Comparison of ENCODE assay signal across 31 cellular contexts in genomic region chr6:31978831-31979230, GRCh38. TPM values are rescaled to one million over a fixed set of nuclear protein-coding genes. Genes with fewer than 3 reads are reported as not detected.
DNase-seq lines count a peak whose midpoint lies in the region; ATAC-seq, FAIRE-seq and TF ChIP-seq lines count a peak whose summit lies in the region.
"Had no signal": no experiment of that assay in that cellular context is flagged by ENCODE, and none has a peak within 500 bp of the region (broad histone marks: within the 10 kb centered on the region; RNA-seq: fewer than 3 reads in every experiment).

No MANE protein-coding gene starts in this region.

- no peak overlapping the region for H2BK20ac ChIP-seq in H9 (ENCODE audit: low read depth, low read length, poor library complexity, severe bottlenecking)

- peak overlapping the region in 1 of 2 donors; percentile 32 for H3K4me3 Mint-ChIP-seq in activated T-cell treated with anti-CD3 and anti-CD28 coated beads, Interleukin-2, amount 50 U/mL, for 72 hours
- H3K4me3 Mint-ChIP-seq in H9: no peak overlapping the region
- H3K4me3 Mint-ChIP-seq in stimulated activated effector memory CD8-positive, alpha-beta T cell treated with anti-CD3 and anti-CD28 coated beads, Interleukin-12 subunit alpha, Interleukin-12 subunit beta, amount 100 ng/mL, for 72 hours: no peak overlapping the region
- H3K4me3 Mint-ChIP-seq: activated CD8-positive, alpha-beta memory T cell treated with anti-CD3 and anti-CD28 coated beads, Interleukin-2, amount 10 ng/mL, durations not matched to agents 7 days and 5 days; mesothelial cell of epicardium; stimulated activated naive CD8-positive, alpha-beta T cell treated with anti-CD3 and anti-CD28 coated beads, Interleukin-15, Interleukin-2, amounts not matched to agents 100 ng/mL and 50 ng/mL, for 24 hours had no signal

- no peak for TF ChIP-seq CTCF in H9 (conservative IDR thresholded peaks at IDR 0.05)
- TF ChIP-seq CTCF in K562 (IDR thresholded peaks at IDR 0.05 in 2 of 3, conservative IDR thresholded peaks at IDR 0.05 in 1 of 3; ENCODE audit: insufficient read depth in 2 of 3, low read depth in 1 of 3, low read length in 3 of 3): no peak
- TF ChIP-seq CTCF in GM13977 (IDR thresholded peaks at IDR 0.05; ENCODE audit: extremely low read depth, insufficient read depth, missing control alignments): no peak

- H3K18ac ChIP-seq in H9 (ENCODE audit: insufficient read length, low read depth, low read length): no peak overlapping the region

- ATAC-seq in activated T-cell treated with anti-CD3 and anti-CD28 coated beads, Interleukin-2, amount 50 U/mL, for 72 hours (replicated peaks in 1 of 2): no peak
- ATAC-seq in K562 (peak; percentile 35), GM18867 (IDR thresholded peaks at IDR 0.05; ENCODE audit: unreplicated experiment) (no peak)
- ATAC-seq in stimulated activated effector memory CD8-positive, alpha-beta T cell treated with anti-CD3 and anti-CD28 coated beads, Interleukin-12 subunit alpha, Interleukin-12 subunit beta, amount 100 ng/mL, for 72 hours: no peak
- ATAC-seq: activated CD4-positive, CD25-positive, alpha-beta regulatory T cell treated with anti-CD3 and anti-CD28 coated beads, Interleukin-2, amount 50 U/mL, for 24 hours; activated CD8-positive, alpha-beta memory T cell treated with anti-CD3 and anti-CD28 coated beads, Interleukin-2, amount 10 ng/mL, durations not matched to agents 7 days and 5 days; left ventricle myocardium superior had no signal

- TF ChIP-seq POLR2A in K562 (conservative IDR thresholded peaks at IDR 0.05): no peak

- FAIRE-seq in K562 (lab: Jason Lieb, UNC): peak; percentile 29
- FAIRE-seq: bronchial epithelial cell, islet of Langerhans, RCC 7860, TTC549 had no signal

- no peak overlapping the region for H3K56ac ChIP-seq in H9 (ENCODE audit: insufficient read length, low read depth, low read length)

- H3K79me2 ChIP-seq in H9 (ENCODE audit: insufficient read depth, low read length): no peaks in the 10 kb centered on the region
- peaks cover 24% of the 10 kb centered on the region for H3K79me2 ChIP-seq in K562 (ENCODE audit: control insufficient read depth, insufficient read depth, low read length)

- H3K4me2 ChIP-seq in H9 (ENCODE audit: insufficient read depth, insufficient read length, low read length) (no peak overlapping the region), K562 (ENCODE audit: insufficient read depth, low read length) (peak overlapping the region; percentile 54)
- H3K4me2 ChIP-seq: KMS-11 had no signal

- peaks cover 18% of the 10 kb centered on the region for H3K36me3 ChIP-seq in K562 (ENCODE audit: control insufficient read depth, insufficient read depth, low read length)
- H3K36me3 ChIP-seq: BE2C, SJCRH30, thyroid gland had no signal

- no peak overlapping the region for H2BK12ac ChIP-seq in H9 (ENCODE audit: insufficient read length, low read depth, low read length)

- H4K8ac ChIP-seq in H9 (replicated peaks; ENCODE audit: insufficient read length, low read depth, low read length): no peak overlapping the region

- H4K20me1 ChIP-seq in H9 (ENCODE audit: control insufficient read depth, insufficient read depth, insufficient read length): no peaks in the 10 kb centered on the region
- H4K20me1 ChIP-seq in K562 (replicated peaks; ENCODE audit: control insufficient read depth, insufficient read depth, low read length): no peaks in the 10 kb centered on the region

- H3K9me3 Mint-ChIP-seq in activated T-cell treated with anti-CD3 and anti-CD28 coated beads, Interleukin-2, amount 50 U/mL, for 72 hours: no peaks in the 10 kb centered on the region
- peaks cover 6 to 13% of the 10 kb centered on the region in 2 experiments for H3K9me3 Mint-ChIP-seq in H9
- H3K9me3 Mint-ChIP-seq in stimulated activated effector memory CD8-positive, alpha-beta T cell treated with anti-CD3 and anti-CD28 coated beads, Interleukin-12 subunit alpha, Interleukin-12 subunit beta, amount 100 ng/mL, for 72 hours: no peaks in the 10 kb centered on the region
- H3K9me3 Mint-ChIP-seq: mesothelial cell of epicardium; naive B cell; stimulated activated naive CD8-positive, alpha-beta T cell treated with anti-CD3 and anti-CD28 coated beads, Interleukin-15, Interleukin-2, amounts not matched to agents 100 ng/mL and 50 ng/mL, for 24 hours had no signal

- H2BK15ac ChIP-seq in H9 (ENCODE audit: low read depth, low read length): no peak overlapping the region

- POLR2A ChIA-PET in K562 (lab: Yijun Ruan, JAX): interaction anchor here (1.1 kb wide), 1 partner anchor 26 kb away, joined by 3 read pairs; no protein-coding TSS in a partner anchor

- no peaks in the 10 kb centered on the region for H3K23me2 ChIP-seq in H9 (ENCODE audit: insufficient read length, low read depth, low read length, poor library complexity, severe bottlenecking)

- H3K27ac ChIP-seq in H9 (ENCODE audit: insufficient read length, low read depth, low read length): no peak overlapping the region
- peak overlapping the region; percentile 87 for H3K27ac ChIP-seq in K562 (ENCODE audit: extremely low read depth, low read depth, low read length)
- H3K27ac ChIP-seq: KMS-11, SJCRH30, thyroid gland had no signal

- no TSS peak for BruUV-seq in K562 (replicated peaks; lab: Mats Ljungman, UMichigan)

- H4K91ac ChIP-seq in H9 (ENCODE audit: insufficient read length, low read depth, low read length): no peak overlapping the region

- no peaks in the 10 kb centered on the region for H3K9me1 ChIP-seq in K562 (ENCODE audit: control insufficient read depth, insufficient read depth, low read length)

- H3K27me3 ChIP-seq in H9 (ENCODE audit: insufficient read depth, low read length): no peaks in the 10 kb centered on the region
- H3K27me3 ChIP-seq in K562 (ENCODE audit: control insufficient read depth in 2 of 2, insufficient read depth in 2 of 2, low read length in 2 of 2): no peaks in the 10 kb centered on the region
- H3K27me3 ChIP-seq: BE2C, SJCRH30, thyroid gland had no signal

- TF ChIP-seq EP300 in K562 (IDR thresholded peaks at IDR 0.05; ENCODE audit: low read length): no peak

- in situ Hi-C loops in K562 (cut with MboI): no loop called here
- in situ Hi-C loops in GM13977 (cut with MboI; ENCODE audit: low pct_unique_long_range_greater_than_20kb, low sequenced_read_pairs, unreplicated experiment): no loop called here

- H3K4ac ChIP-seq in H9 (ENCODE audit: low read depth, low read length): no peak overlapping the region

- no peak overlapping the region for H3T11ph ChIP-seq in H9 (ENCODE audit: low read length)

- H3K4me1 ChIP-seq in H9 (ENCODE audit: insufficient read depth, low read length): no peaks in the 10 kb centered on the region
- H3K4me1 ChIP-seq in K562 (replicated peaks in 1 of 2; ENCODE audit: control insufficient read depth in 2 of 2, insufficient read depth in 2 of 2, low read length in 2 of 2): peaks cover 34 to 39% of the 10 kb centered on the region in 2 experiments
- H3K4me1 ChIP-seq: BE2C, Caco-2, SJCRH30, thyroid gland had no signal

- H3K27ac Mint-ChIP-seq in activated T-cell treated with anti-CD3 and anti-CD28 coated beads, Interleukin-2, amount 50 U/mL, for 72 hours: peak overlapping the region; percentile 91
- peak overlapping the region in 2 of 3 experiments; percentile 54 to 70; a peak in 2 of 7 replicates for H3K27ac Mint-ChIP-seq in H9
- peak overlapping the region; percentile 83 for H3K27ac Mint-ChIP-seq in stimulated activated effector memory CD8-positive, alpha-beta T cell treated with anti-CD3 and anti-CD28 coated beads, Interleukin-12 subunit alpha, Interleukin-12 subunit beta, amount 100 ng/mL, for 72 hours
- H3K27ac Mint-ChIP-seq: mesothelial cell of epicardium; stimulated activated naive CD8-positive, alpha-beta T cell treated with anti-CD3 and anti-CD28 coated beads, Interleukin-15, Interleukin-2, amounts not matched to agents 100 ng/mL and 50 ng/mL, for 24 hours had no signal

- H2BK120ac ChIP-seq in H9 (ENCODE audit: low read depth, low read length, poor library complexity, severe bottlenecking): no peak overlapping the region

- no peak overlapping the region for H3K23ac ChIP-seq in H9 (ENCODE audit: insufficient read length, low read depth, low read length)

- H3K4me1 Mint-ChIP-seq in activated T-cell treated with anti-CD3 and anti-CD28 coated beads, Interleukin-2, amount 50 U/mL, for 72 hours (ENCODE audit: low read depth): peaks cover 23% of the 10 kb centered on the region
- peaks cover 0 to 4% of the 10 kb centered on the region in 2 experiments; a peak in 2 of 4 replicates for H3K4me1 Mint-ChIP-seq in H9
- peaks cover 12% of the 10 kb centered on the region for H3K4me1 Mint-ChIP-seq in stimulated activated effector memory CD8-positive, alpha-beta T cell treated with anti-CD3 and anti-CD28 coated beads, Interleukin-12 subunit alpha, Interleukin-12 subunit beta, amount 100 ng/mL, for 72 hours
- H3K4me1 Mint-ChIP-seq: mesothelial cell of epicardium had no signal

- H2AFZ ChIP-seq in H9 (ENCODE audit: low read length): no peak overlapping the region
- no peak overlapping the region for H2AFZ ChIP-seq in K562 (ENCODE audit: low read depth, low read length)

- H3K4me3 ChIP-seq in K562: no peak overlapping the region
- H3K4me3 ChIP-seq: SJCRH30, thyroid gland had no signal

- no peak overlapping the region for H2AK5ac ChIP-seq in H9 (ENCODE audit: insufficient read length, low read length)

- no peak overlapping the region for H3K14ac ChIP-seq in H9 (ENCODE audit: insufficient read depth, low read length)

- H3K9me3 ChIP-seq in H9 (ENCODE audit: control insufficient read depth, low read depth, low read length) (no peaks in the 10 kb centered on the region), K562 (replicated peaks; ENCODE audit: control insufficient read depth, insufficient read depth, low read depth, low read length) (no peaks in the 10 kb centered on the region)
- H3K9me3 ChIP-seq: BE2C, Caco-2, SJCRH30, thyroid gland had no signal

- no peaks in the 10 kb centered on the region for H3K27me3 Mint-ChIP-seq in activated T-cell treated with anti-CD3 and anti-CD28 coated beads, Interleukin-2, amount 50 U/mL, for 72 hours (ENCODE audit: low read depth)
- no peaks in the 10 kb centered on the region for H3K27me3 Mint-ChIP-seq in H9 (ENCODE audit: low read depth)
- H3K27me3 Mint-ChIP-seq: activated CD8-positive, alpha-beta memory T cell treated with anti-CD3 and anti-CD28 coated beads, Interleukin-2, amount 10 ng/mL, durations not matched to agents 7 days and 5 days; naive B cell; stimulated activated naive CD8-positive, alpha-beta T cell treated with anti-CD3 and anti-CD28 coated beads, Interleukin-15, Interleukin-2, amounts not matched to agents 100 ng/mL and 50 ng/mL, for 24 hours had no signal

- no peaks in the 10 kb centered on the region for H3K79me1 ChIP-seq in H9 (ENCODE audit: insufficient read depth, low read depth, low read length, poor library complexity, severe bottlenecking)

- H2BK5ac ChIP-seq in H9 (ENCODE audit: insufficient read length, low read length): no peak overlapping the region

- H3K9ac ChIP-seq in H9 (ENCODE audit: extremely low read depth, insufficient read length, low read length) (no peak overlapping the region), K562 (ENCODE audit: insufficient read depth in 1 of 2, low read depth in 2 of 2, low read length in 2 of 2) (peak overlapping the region; percentile 28 to 77; a peak in 3 of 4 replicates)
- H3K9ac ChIP-seq: KMS-11 had no signal

- WGBS in H9 (ENCODE audit: extremely low coverage, insufficient read length, low lambda C conversion rate): no CpG with 5 or more reads among the region's 5 CpGs
- 53% methylated on average over 5 of the region's 5 CpGs for WGBS in K562 (ENCODE audit: insufficient coverage, low coverage, missing lambda C conversion rate)

- TF ChIP-seq RAD21 in K562 (CRISPR knock-in tag; conservative IDR thresholded peaks at IDR 0.05 in 1 of 2, IDR thresholded peaks at IDR 0.05 in 1 of 2): no peak

- CTCF ChIA-PET in K562 (lab: Yijun Ruan, JAX; ENCODE audit: low intra/inter-chr PET ratio): no interaction called here

- DNase-seq in activated T-cell treated with anti-CD3 and anti-CD28 coated beads, Interleukin-2, amount 50 U/mL, for 72 hours: no peak
- no peak for DNase-seq in activated T-cell treated with anti-CD3 and anti-CD28 coated beads, Interleukin-2, amount 50 U/mL, for 48 hours
- DNase-seq in H9: peak; percentile 10
- DNase-seq in K562 (ENCODE audit: extremely low read depth in 1 of 4, low spot score in 3 of 4): peak in 1 of 4 experiments; percentile 52
- DNase-seq in stimulated activated effector memory CD8-positive, alpha-beta T cell treated with anti-CD3 and anti-CD28 coated beads, Interleukin-12 subunit alpha, Interleukin-12 subunit beta, amount 100 ng/mL, for 72 hours (ENCODE audit: low spot score in 2 of 2): no peak
- no peak for DNase-seq in GM13977 (ENCODE audit: low spot score)
- DNase-seq: ACHN; activated CD8-positive, alpha-beta memory T cell treated with anti-CD3 and anti-CD28 coated beads, Interleukin-2, amount 10 ng/mL, durations not matched to agents 7 days and 5 days; BE2C; Caco-2; effector CD8-positive, alpha-beta T cell; glutamatergic neuron; left ventricle myocardium superior; naive B cell; NCI-H1417 treated with DMSO at 0.1 percent for 48 hours; NCI-H2081 treated with DMSO at 0.1 percent for 48 hours; NCI-H345; NCI-H748 treated with DMSO at 0.1 percent for 48 hours; nucleus accumbens; SJCRH30; stimulated activated CD4-positive, alpha-beta T cell treated with anti-CD3 and anti-CD28 coated beads, Interleukin-15, amount 100 ng/mL, for 24 hours; thyroid gland had no signal

- intact Hi-C loops in K562 (cut with micrococcal nuclease): loop anchor here (10.0 kb wide), 1 partner anchor 244 kb away; the partner anchor contains the start of gene CLIC1

- no peaks in the 10 kb centered on the region for H3K36me3 Mint-ChIP-seq in activated T-cell treated with anti-CD3 and anti-CD28 coated beads, Interleukin-2, amount 50 U/mL, for 72 hours (ENCODE audit: insufficient read depth in 2 of 2)
- H3K36me3 Mint-ChIP-seq in H9 (ENCODE audit: insufficient read depth in 1 of 3, low read depth in 3 of 3): peaks cover 13 to 31% (median 27%) of the 10 kb centered on the region in 3 experiments
- peaks cover 8% of the 10 kb centered on the region for H3K36me3 Mint-ChIP-seq in stimulated activated effector memory CD8-positive, alpha-beta T cell treated with anti-CD3 and anti-CD28 coated beads, Interleukin-12 subunit alpha, Interleukin-12 subunit beta, amount 100 ng/mL, for 72 hours

- no peak overlapping the region for H4K5ac ChIP-seq in H9 (ENCODE audit: insufficient read length, low read depth, low read length)

RNA-seq across cellular contexts. Expression of gene C4A, which starts 3.0 kb away (rescaled TPM):
- 1 to 10 TPM; 6.9 to 7.6 TPM for total RNA-seq in activated T-cell treated with anti-CD3 and anti-CD28 coated beads, Interleukin-2, amount 50 U/mL, for 72 hours
- 4.3 and 5.1 TPM in 2 replicates for total RNA-seq in H9 (2021)
- total RNA-seq in K562 (2011; cell fraction: chromatin; rRNA removed; ENCODE audit: low replicate concordance): 26.8 and 57.5 TPM in 2 replicates
- 34.0 and 42.2 TPM in 2 replicates for total RNA-seq in K562 (2011; cell fraction: nucleolus; rRNA removed)
- 22.1 and 27.8 TPM in 2 replicates for total RNA-seq in K562 (2011; cell fraction: nucleoplasm; rRNA removed)
- 4.6 and 6.4 TPM in 2 replicates for total RNA-seq in K562 (2014; rRNA removed)
- 2.2 and 3.5 TPM in 2 replicates for total RNA-seq in K562 (2014; rRNA removed; fragmentation: Illumina TruSeq; extraction: Trizol)
- total RNA-seq in K562 (2015; rRNA removed; fragmentation: Illumina TruSeq; extraction: Trizol): 6.6 and 6.9 TPM in 2 replicates
- 7.6 and 9.3 TPM in 2 replicates for total RNA-seq in K562 (2021)
- polyA plus RNA-seq in K562 (2011; rRNA removed): 7.2 and 14.8 TPM in 2 replicates
- polyA plus RNA-seq in K562 (2011; cell fraction: cytosol; rRNA removed): 11.2 and 13.8 TPM in 2 replicates
- 42.4 and 58.8 TPM in 2 replicates for polyA plus RNA-seq in K562 (2011; cell fraction: nucleus; rRNA removed)
- 9.7 and 11.2 TPM in 2 replicates for polyA plus RNA-seq in K562 (2012)
- 5.0 and 6.5 TPM in 2 replicates for polyA plus RNA-seq in K562 (2014; fragmentation: Illumina TruSeq; extraction: Trizol)
- polyA plus RNA-seq in K562 (2014; fragmentation: Nextera tagmentation; extraction: Ambion mirVana): under 1 TPM; 0.27 to 0.50 TPM
- polyA plus RNA-seq in K562 (2014; rRNA removed): 6.1 and 7.2 TPM in 2 replicates
- 5.8 and 10.2 TPM in 2 replicates for polyA minus RNA-seq in K562 (2011; rRNA and poly(A)+ RNA removed)
- 4.3 and 5.0 TPM in 2 replicates for polyA minus RNA-seq in K562 (2011; cell fraction: cytosol; rRNA and poly(A)+ RNA removed)
- 12.0 and 25.4 TPM in 2 replicates for polyA minus RNA-seq in K562 (2011; cell fraction: nucleus; rRNA and poly(A)+ RNA removed)

RNA-seq across cellular contexts. Expression of gene DXO, which starts 6.9 kb away (rescaled TPM):
- 10 to 100 TPM; 23.3 to 34.7 TPM for total RNA-seq in activated T-cell treated with anti-CD3 and anti-CD28 coated beads, Interleukin-2, amount 50 U/mL, for 72 hours
- total RNA-seq in H9 (2021) (21.6 and 22.9 TPM in 2 replicates), K562 (2014; rRNA removed) (29.0 and 31.1 TPM in 2 replicates), K562 (2014; rRNA removed; fragmentation: Illumina TruSeq; extraction: Trizol) (9.3 and 13.1 TPM in 2 replicates), K562 (2015; rRNA removed; fragmentation: Illumina TruSeq; extraction: Trizol) (18.6 and 19.4 TPM in 2 replicates), K562 (2021) (27.6 and 28.5 TPM in 2 replicates)
- total RNA-seq in K562 (2011; cell fraction: chromatin; rRNA removed; ENCODE audit: low replicate concordance): 48.5 and 121 TPM in 2 replicates
- 102 and 121 TPM in 2 replicates for total RNA-seq in K562 (2011; cell fraction: nucleolus; rRNA removed)
- total RNA-seq in K562 (2011; cell fraction: nucleoplasm; rRNA removed): 59.5 and 73.2 TPM in 2 replicates
- polyA plus RNA-seq in K562 (2011; rRNA removed) (11.9 and 25.1 TPM in 2 replicates), K562 (2014; fragmentation: Illumina TruSeq; extraction: Trizol) (30.4 and 31.8 TPM in 2 replicates), K562 (2014; fragmentation: Nextera tagmentation; extraction: Ambion mirVana) (1 to 10 TPM; 6.4 to 7.3 TPM), K562 (2014; rRNA removed) (31.9 and 35.1 TPM in 2 replicates)
- 31.8 and 33.4 TPM in 2 replicates for polyA plus RNA-seq in K562 (2011; cell fraction: cytosol; rRNA removed)
- 168 and 185 TPM in 2 replicates for polyA plus RNA-seq in K562 (2011; cell fraction: nucleus; rRNA removed)
- polyA plus RNA-seq in K562 (2012): 27.9 and 39.5 TPM in 2 replicates
- polyA minus RNA-seq in K562 (2011; rRNA and poly(A)+ RNA removed): 11.3 and 11.5 TPM in 2 replicates
- 9.3 and 12.2 TPM in 2 replicates for polyA minus RNA-seq in K562 (2011; cell fraction: cytosol; rRNA and poly(A)+ RNA removed)
- 38.9 and 52.6 TPM in 2 replicates for polyA minus RNA-seq in K562 (2011; cell fraction: nucleus; rRNA and poly(A)+ RNA removed)

RNA-seq across cellular contexts. Expression of gene SKIC2, which starts 19.9 kb away (rescaled TPM):
- 10 to 100 TPM; 75.7 to 79.7 TPM for total RNA-seq in activated T-cell treated with anti-CD3 and anti-CD28 coated beads, Interleukin-2, amount 50 U/mL, for 72 hours
- 78.8 and 86.2 TPM in 2 replicates for total RNA-seq in H9 (2021)
- total RNA-seq in K562 (2011; cell fraction: chromatin; rRNA removed; ENCODE audit: low replicate concordance): 247 and 681 TPM in 2 replicates
- total RNA-seq in K562 (2011; cell fraction: nucleolus; rRNA removed): 350 and 365 TPM in 2 replicates
- 202 and 277 TPM in 2 replicates for total RNA-seq in K562 (2011; cell fraction: nucleoplasm; rRNA removed)
- 45.0 and 45.1 TPM in 2 replicates for total RNA-seq in K562 (2014; rRNA removed)
- 27.0 and 35.5 TPM in 2 replicates for total RNA-seq in K562 (2014; rRNA removed; fragmentation: Illumina TruSeq; extraction: Trizol)
- 33.6 and 34.5 TPM in 2 replicates for total RNA-seq in K562 (2015; rRNA removed; fragmentation: Illumina TruSeq; extraction: Trizol)
- total RNA-seq in K562 (2021): 88.4 and 94.6 TPM in 2 replicates
- 38.8 and 84.8 TPM in 2 replicates for polyA plus RNA-seq in K562 (2011; rRNA removed)
- polyA plus RNA-seq in K562 (2011; cell fraction: cytosol; rRNA removed): 32.7 and 35.6 TPM in 2 replicates
- 626 and 727 TPM in 2 replicates for polyA plus RNA-seq in K562 (2011; cell fraction: nucleus; rRNA removed)
- polyA plus RNA-seq in K562 (2012): 63.3 and 102 TPM in 2 replicates
- polyA plus RNA-seq in K562 (2014; fragmentation: Illumina TruSeq; extraction: Trizol): 45.1 and 50.3 TPM in 2 replicates
- polyA plus RNA-seq in K562 (2014; fragmentation: Nextera tagmentation; extraction: Ambion mirVana): 1 to 10 TPM; 3.3 to 7.8 TPM
- 58.3 and 61.3 TPM in 2 replicates for polyA plus RNA-seq in K562 (2014; rRNA removed)
- 63.6 and 66.0 TPM in 2 replicates for polyA minus RNA-seq in K562 (2011; rRNA and poly(A)+ RNA removed)
- 45.1 and 49.1 TPM in 2 replicates for polyA minus RNA-seq in K562 (2011; cell fraction: cytosol; rRNA and poly(A)+ RNA removed)
- 128 and 164 TPM in 2 replicates for polyA minus RNA-seq in K562 (2011; cell fraction: nucleus; rRNA and poly(A)+ RNA removed)

RNA-seq across cellular contexts. Expression of gene NELFE, which starts 20.1 kb away (rescaled TPM):
- total RNA-seq in activated T-cell treated with anti-CD3 and anti-CD28 coated beads, Interleukin-2, amount 50 U/mL, for 72 hours: 10 to 100 TPM; 65.0 to 71.5 TPM
- 90.8 and 91.4 TPM in 2 replicates for total RNA-seq in H9 (2021)
- total RNA-seq in K562 (2011; cell fraction: chromatin; rRNA removed; ENCODE audit: low replicate concordance): 47.1 and 78.6 TPM in 2 replicates
- 45.5 and 59.2 TPM in 2 replicates for total RNA-seq in K562 (2011; cell fraction: nucleolus; rRNA removed)
- 52.1 and 52.4 TPM in 2 replicates for total RNA-seq in K562 (2011; cell fraction: nucleoplasm; rRNA removed)
- 130 and 139 TPM in 2 replicates for total RNA-seq in K562 (2014; rRNA removed)
- total RNA-seq in K562 (2014; rRNA removed; fragmentation: Illumina TruSeq; extraction: Trizol): 76.2 and 86.2 TPM in 2 replicates
- total RNA-seq in K562 (2015; rRNA removed; fragmentation: Illumina TruSeq; extraction: Trizol): 108 and 110 TPM in 2 replicates
- total RNA-seq in K562 (2021): 87.6 and 91.5 TPM in 2 replicates
- polyA plus RNA-seq in K562 (2011; rRNA removed): 63.9 and 79.5 TPM in 2 replicates
- 56.5 and 70.8 TPM in 2 replicates for polyA plus RNA-seq in K562 (2011; cell fraction: cytosol; rRNA removed)
- 100 and 111 TPM in 2 replicates for polyA plus RNA-seq in K562 (2011; cell fraction: nucleus; rRNA removed)
- polyA plus RNA-seq in K562 (2012): 111 and 134 TPM in 2 replicates
- polyA plus RNA-seq in K562 (2014; fragmentation: Illumina TruSeq; extraction: Trizol): 148 and 154 TPM in 2 replicates
- 10 to 100 TPM; 15.2 to 18.1 TPM for polyA plus RNA-seq in K562 (2014; fragmentation: Nextera tagmentation; extraction: Ambion mirVana)
- 143 and 157 TPM in 2 replicates for polyA plus RNA-seq in K562 (2014; rRNA removed)
- polyA minus RNA-seq in K562 (2011; rRNA and poly(A)+ RNA removed): 32.8 and 42.7 TPM in 2 replicates
- 38.1 and 40.2 TPM in 2 replicates for polyA minus RNA-seq in K562 (2011; cell fraction: cytosol; rRNA and poly(A)+ RNA removed)
- polyA minus RNA-seq in K562 (2011; cell fraction: nucleus; rRNA and poly(A)+ RNA removed): 26.9 and 38.8 TPM in 2 replicates

RNA-seq across cellular contexts. Expression of gene CFB, which starts 32.9 kb away (rescaled TPM):
- total RNA-seq in activated T-cell treated with anti-CD3 and anti-CD28 coated beads, Interleukin-2, amount 50 U/mL, for 72 hours: 1 to 10 TPM; 1.1 to 3.5 TPM
- total RNA-seq in H9 (2021) (0.31 and 0.39 TPM in 2 replicates), K562 (2014; rRNA removed) (not detected in 2 replicates), K562 (2014; rRNA removed; fragmentation: Illumina TruSeq; extraction: Trizol) (not detected in 2 replicates), K562 (2015; rRNA removed; fragmentation: Illumina TruSeq; extraction: Trizol) (0.22 TPM in 1 of 2 replicates, not detected in the other), K562 (2021) (0.91 and 1.1 TPM in 2 replicates)
- total RNA-seq in K562 (2011; cell fraction: chromatin; rRNA removed; ENCODE audit: low replicate concordance): 0.88 and 2.0 TPM in 2 replicates
- 1.2 and 1.4 TPM in 2 replicates for total RNA-seq in K562 (2011; cell fraction: nucleolus; rRNA removed)
- 0.95 TPM in 1 of 2 replicates, not detected in the other for total RNA-seq in K562 (2011; cell fraction: nucleoplasm; rRNA removed)
- polyA plus RNA-seq in K562 (2011; rRNA removed) (0.20 and 0.21 TPM in 2 replicates), K562 (2014; fragmentation: Illumina TruSeq; extraction: Trizol) (0.17 TPM in 1 of 2 replicates, not detected in the other), K562 (2014; fragmentation: Nextera tagmentation; extraction: Ambion mirVana) (under 1 TPM; 0.08 to 0.38 TPM), K562 (2014; rRNA removed) (0.16 TPM in 1 of 2 replicates, not detected in the other)
- polyA plus RNA-seq in K562 (2011; cell fraction: cytosol; rRNA removed): not detected in 2 replicates
- 0.88 and 2.2 TPM in 2 replicates for polyA plus RNA-seq in K562 (2011; cell fraction: nucleus; rRNA removed)
- 0.69 and 1.1 TPM in 2 replicates for polyA plus RNA-seq in K562 (2012)
- polyA minus RNA-seq in K562 (2011; rRNA and poly(A)+ RNA removed): not detected in 2 replicates
- 0.48 and 4.1 TPM in 2 replicates for polyA minus RNA-seq in K562 (2011; cell fraction: cytosol; rRNA and poly(A)+ RNA removed)
- polyA minus RNA-seq in K562 (2011; cell fraction: nucleus; rRNA and poly(A)+ RNA removed): 0.67 TPM in 1 of 2 replicates, not detected in the other
- total RNA-seq: SJCRH30 had no signal
